8 cellular contexts compared by ENCODE assay signal in the genomic region with DNA sequence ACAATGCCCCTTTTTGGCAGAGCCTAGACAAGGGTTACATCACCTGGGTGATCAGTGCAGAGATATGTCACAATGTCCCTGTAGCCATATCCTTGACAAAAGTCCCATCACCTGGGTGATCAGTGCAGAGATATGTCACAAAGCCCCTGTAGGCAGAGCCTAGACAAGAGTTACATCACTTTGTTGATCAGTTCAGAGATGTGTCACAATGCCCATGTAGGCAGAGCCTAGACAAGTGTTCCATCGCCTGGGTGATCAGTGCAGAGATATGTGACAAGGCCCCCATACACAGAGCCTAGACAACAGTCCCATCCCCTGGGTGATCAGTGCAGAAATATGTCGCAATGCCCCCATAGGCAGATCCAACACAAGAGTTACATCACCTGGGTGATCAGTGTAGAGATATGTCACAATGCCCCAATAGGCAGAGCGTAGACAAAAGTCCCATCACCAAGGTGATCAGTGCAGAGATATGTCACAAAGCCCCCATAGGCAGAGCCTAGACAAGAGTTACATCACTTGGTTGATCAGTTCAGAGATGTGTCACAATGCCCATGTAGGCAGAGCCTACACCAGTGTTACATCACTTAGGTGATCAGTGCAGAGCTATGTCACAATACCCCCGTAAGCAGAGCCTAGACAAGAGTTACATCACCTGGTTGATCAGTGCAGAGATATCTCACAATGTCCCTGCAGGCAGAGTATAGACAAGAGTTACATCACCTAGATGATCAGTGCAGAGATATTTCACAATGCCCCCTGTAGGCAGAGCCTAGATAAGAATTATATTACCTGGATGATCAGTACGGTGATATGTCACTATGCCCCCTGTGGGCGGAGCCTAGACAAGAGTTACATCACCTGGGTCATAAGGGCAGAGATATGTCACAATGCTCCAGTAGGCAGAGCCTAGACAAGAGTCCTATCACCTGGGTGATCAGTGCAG.
DNase-seq lines count a peak whose midpoint lies in the region; ATAC-seq, FAIRE-seq and TF ChIP-seq lines count a peak whose summit lies in the region.
"Not testable (repeated sequence)": the region's sequence is repeated elsewhere in the genome, so short reads cannot be mapped to it uniquely, and the experiment has no call there.

No MANE protein-coding gene starts in this region.

- H3K18ac ChIP-seq in IMR-90 (ENCODE audit: low read depth, low read length) = not testable (repeated sequence)

- H2BK120ac ChIP-seq in IMR-90 (ENCODE audit: low read depth, low read length) = not testable (repeated sequence)

- not testable (repeated sequence) for H3K36me3 ChIP-seq in IMR-90 (ENCODE audit: control insufficient read depth, insufficient read depth, low read length); bronchial epithelial cell (ENCODE audit: control insufficient read depth, insufficient read depth, low read length); parathyroid adenoma (ENCODE audit: control insufficient read depth, insufficient read depth, low read length); upper lobe of right lung

- not testable (repeated sequence) for H3K79me2 ChIP-seq in parathyroid adenoma

- not testable (repeated sequence) for H3K4me1 ChIP-seq in IMR-90 (ENCODE audit: control insufficient read depth, insufficient read depth, low read length); parathyroid adenoma; upper lobe of right lung

- dilution Hi-C loops in IMR-90 (cut with HindIII; ENCODE audit: low sequenced_read_pairs, unreplicated experiment) = not testable (repeated sequence)

- H3K23ac ChIP-seq in IMR-90 (ENCODE audit: low read depth, low read length) = not testable (repeated sequence)

- not testable (repeated sequence) for H3K9me3 Mint-ChIP-seq in CD4-positive, alpha-beta T cell; T-helper 2 cell treated with Interferon-gamma antibody and Interleukin-4, amounts not matched to agents 5 μg/mL and 100 μg/mL, for 36 hours; activated T-cell treated with anti-CD3 and anti-CD28 coated beads, Interleukin-2, amount 50 U/mL, for 72 hours

- not testable (repeated sequence) for H3K9ac ChIP-seq in IMR-90 (ENCODE audit: low read depth, low read length); parathyroid adenoma

- not testable (repeated sequence) for H3K14ac ChIP-seq in IMR-90 (replicated peaks; ENCODE audit: low read depth, low read length)

- not testable (repeated sequence) for H4K20me1 ChIP-seq in IMR-90 (ENCODE audit: insufficient read depth, low read length)

- not testable (repeated sequence) for H3K27me3 ChIP-seq in CD4-positive, alpha-beta T cell (ENCODE audit: control insufficient read depth, insufficient read depth, low read length); IMR-90 (ENCODE audit: control insufficient read depth, insufficient read depth, low read length); bronchial epithelial cell (ENCODE audit: control insufficient read depth, insufficient read depth, low read length); parathyroid adenoma (ENCODE audit: control insufficient read depth, insufficient read depth, low read length); upper lobe of right lung

- not testable (repeated sequence) for H4K91ac ChIP-seq in IMR-90 (ENCODE audit: insufficient read depth, low read depth, low read length)

- not testable (repeated sequence) for H2AFZ ChIP-seq in IMR-90 (replicated peaks; ENCODE audit: low read length, poor library complexity); parathyroid adenoma

- H3K4ac ChIP-seq in IMR-90 (ENCODE audit: low read depth, low read length) = not testable (repeated sequence)

- not testable (repeated sequence) for H2BK20ac ChIP-seq in IMR-90 (ENCODE audit: low read depth, low read length)

- not testable (repeated sequence) for H3K27ac ChIP-seq in CD4-positive, alpha-beta T cell (ENCODE audit: low read depth, low read length); IMR-90 (ENCODE audit: insufficient read depth, low read length); upper lobe of right lung
- H3K27ac ChIP-seq in parathyroid adenoma = peak overlapping the region; percentile 84

- H3K27me3 Mint-ChIP-seq in CD4-positive, alpha-beta T cell; T-helper 2 cell treated with Interferon-gamma antibody and Interleukin-4, amounts not matched to agents 5 μg/mL and 100 μg/mL, for 36 hours (ENCODE audit: low read depth); activated T-cell treated with anti-CD3 and anti-CD28 coated beads, Interleukin-2, amount 50 U/mL, for 72 hours (ENCODE audit: low read depth): not testable (repeated sequence)

- intact Hi-C loops in CD4-positive, alpha-beta T cell (cut with DNase I, micrococcal nuclease); IMR-90 (cut with micrococcal nuclease); upper lobe of right lung (cut with DNase I): not testable (repeated sequence)

- TF ChIP-seq POLR2A in IMR-90 (IDR thresholded peaks at IDR 0.05; ENCODE audit: low read depth, low read length) = not testable (repeated sequence)

- not testable (repeated sequence) for H3K36me3 Mint-ChIP-seq in CD4-positive, alpha-beta T cell (ENCODE audit: low read depth); T-helper 2 cell treated with Interferon-gamma antibody and Interleukin-4, amounts not matched to agents 5 μg/mL and 100 μg/mL, for 36 hours (ENCODE audit: low read depth); activated T-cell treated with anti-CD3 and anti-CD28 coated beads, Interleukin-2, amount 50 U/mL, for 72 hours (ENCODE audit: insufficient read depth in 2 of 2)

- CTCF ChIA-PET in CD4-positive, alpha-beta T cell (lab: Charles Lee); IMR-90 (lab: Yijun Ruan, JAX): not testable (repeated sequence)

- H3K79me1 ChIP-seq in IMR-90 (ENCODE audit: low read depth in 1 of 2, low read length in 2 of 2) = not testable (repeated sequence)

- H3K27ac Mint-ChIP-seq in CD4-positive, alpha-beta T cell; T-helper 2 cell treated with Interferon-gamma antibody and Interleukin-4, amounts not matched to agents 5 μg/mL and 100 μg/mL, for 36 hours; activated T-cell treated with anti-CD3 and anti-CD28 coated beads, Interleukin-2, amount 50 U/mL, for 72 hours: not testable (repeated sequence)

- FAIRE-seq in bronchial epithelial cell (lab: Jason Lieb, UNC) = not testable (repeated sequence)

- H3K4me3 ChIP-seq in IMR-90 (ENCODE audit: insufficient read depth, low read depth, low read length); bronchial epithelial cell (ENCODE audit: low read depth, low read length); parathyroid adenoma (ENCODE audit: low read depth, low read length); upper lobe of right lung: not testable (repeated sequence)

- not testable (repeated sequence) for H2AK5ac ChIP-seq in IMR-90 (ENCODE audit: low read depth, low read length)

- POLR2A ChIA-PET in CD4-positive, alpha-beta T cell (lab: Charles Lee); IMR-90 (lab: Charles Lee; ENCODE audit: unreplicated experiment): not testable (repeated sequence)

- H3K4me2 ChIP-seq in IMR-90 (ENCODE audit: low read depth, low read length); parathyroid adenoma (ENCODE audit: low read length): not testable (repeated sequence)

- not testable (repeated sequence) for H3K9me1 ChIP-seq in IMR-90 (ENCODE audit: insufficient read depth, low read length)

- not testable (repeated sequence) for H2BK5ac ChIP-seq in IMR-90 (ENCODE audit: low read depth, low read length, poor library complexity, severe bottlenecking)

- WGBS in IMR-90 (ENCODE audit: extremely low coverage in 2 of 2, insufficient read length in 1 of 2), 2 experiments = 61% methylated on average over 3 of the region's 6 CpGs; no CpG with 5 or more reads in 1 of the 2 experiments

- not testable (repeated sequence) for H4K5ac ChIP-seq in IMR-90 (ENCODE audit: low read depth, low read length)

- peak; percentile 32 for ATAC-seq in CD4-positive, alpha-beta T cell (ENCODE audit: poor library complexity)
- ATAC-seq in IMR-90 (ENCODE audit: low read depth) = not testable (repeated sequence)
- ATAC-seq in activated T-cell treated with anti-CD3 and anti-CD28 coated beads, Interleukin-2, amount 50 U/mL, for 72 hours (replicated peaks in 1 of 2) = peak; percentile 57 to 67
- ATAC-seq in upper lobe of right lung = peak; percentile 16

- in situ Hi-C loops in IMR-90 (cut with MboI; ENCODE audit: low sequenced_read_pairs) = not testable (repeated sequence)

- not testable (repeated sequence) for TF ChIP-seq CTCF in CD4-positive, alpha-beta T cell (IDR thresholded peaks at IDR 0.05); IMR-90 (conservative IDR thresholded peaks at IDR 0.05; ENCODE audit: low read depth, low read length); bronchial epithelial cell (IDR thresholded peaks at IDR 0.05; ENCODE audit: insufficient read depth, low read length, severe bottlenecking); parathyroid adenoma (IDR thresholded peaks at IDR 0.05); upper lobe of right lung (IDR thresholded peaks at IDR 0.05)

- H3K9me3 ChIP-seq in CD4-positive, alpha-beta T cell (ENCODE audit: control insufficient read depth, low read length); IMR-90 (ENCODE audit: control insufficient read depth, insufficient read depth, low read length); parathyroid adenoma (ENCODE audit: control insufficient read depth, low read length); upper lobe of right lung: not testable (repeated sequence)

- peak in 2 of 10 experiments; percentile 0 to 2 for DNase-seq in CD4-positive, alpha-beta T cell
- not testable (repeated sequence) for DNase-seq in IMR-90, upper lobe of right lung
- peak; percentile 3 for DNase-seq in T-helper 2 cell treated with Interferon-gamma antibody and Interleukin-4, amounts not matched to agents 5 μg/mL and 100 μg/mL, for 36 hours (ENCODE audit: low spot score)
- DNase-seq in activated T-cell treated with anti-CD3 and anti-CD28 coated beads, Interleukin-2, amount 50 U/mL, for 72 hours = peak; percentile 10 to 33
- DNase-seq in bronchial epithelial cell (ENCODE audit: low read depth) (peak; percentile 1), kidney tubule cell (ENCODE audit: low spot score) (peak; percentile 0)

- not testable (repeated sequence) for H3K56ac ChIP-seq in IMR-90 (ENCODE audit: extremely low read depth, insufficient read depth, low read length)

- H3K4me3 Mint-ChIP-seq in CD4-positive, alpha-beta T cell; T-helper 2 cell treated with Interferon-gamma antibody and Interleukin-4, amounts not matched to agents 5 μg/mL and 100 μg/mL, for 36 hours; activated T-cell treated with anti-CD3 and anti-CD28 coated beads, Interleukin-2, amount 50 U/mL, for 72 hours: not testable (repeated sequence)

- not testable (repeated sequence) for H2BK15ac ChIP-seq in IMR-90 (ENCODE audit: low read depth, low read length)

- H3K4me1 Mint-ChIP-seq in CD4-positive, alpha-beta T cell (ENCODE audit: low read depth); T-helper 2 cell treated with Interferon-gamma antibody and Interleukin-4, amounts not matched to agents 5 μg/mL and 100 μg/mL, for 36 hours (ENCODE audit: low read depth): not testable (repeated sequence)
- peaks cover 11% of the 10 kb centered on the region for H3K4me1 Mint-ChIP-seq in activated T-cell treated with anti-CD3 and anti-CD28 coated beads, Interleukin-2, amount 50 U/mL, for 72 hours (ENCODE audit: low read depth)

- TF ChIP-seq RAD21 in IMR-90 (IDR thresholded peaks at IDR 0.05; ENCODE audit: low read length) = not testable (repeated sequence)

- not testable (repeated sequence) for BruUV-seq in IMR-90 (replicated peaks; lab: Mats Ljungman, UMichigan)

- not testable (repeated sequence) for H4K8ac ChIP-seq in IMR-90 (ENCODE audit: low read depth in 2 of 2, low read length in 2 of 2)

- H2AK9ac ChIP-seq in IMR-90 (replicated peaks; ENCODE audit: low read depth, low read length, poor library complexity) = not testable (repeated sequence)
